Comparison of ENCODE assay signal across 8 cellular contexts in genomic region chr1:7549277-7549676, GRCh38.
DNase-seq lines count a peak whose midpoint lies in the region; ATAC-seq and TF ChIP-seq lines count a peak whose summit lies in the region.

No MANE protein-coding gene starts in this region.

- H3K27ac ChIP-seq in right cardiac atrium (ENCODE audit: low read length) (no peak overlapping the region), thyroid gland (peak overlapping the region in 2 of 3 donors; percentile 30 to 38)

- no peak overlapping the region for H3K4me3 Mint-ChIP-seq in activated CD4-positive, alpha-beta T cell treated with anti-CD3 and anti-CD28 coated beads, Interleukin-2, amount 10 ng/mL, durations not matched to agents 7 days and 5 days

- H3K9me3 Mint-ChIP-seq in activated CD4-positive, alpha-beta T cell treated with anti-CD3 and anti-CD28 coated beads, Interleukin-2, amount 10 ng/mL, durations not matched to agents 7 days and 5 days, result no peaks in the 10 kb centered on the region

- TF ChIP-seq CTCF in AG04449 (IDR thresholded peaks at IDR 0.05; ENCODE audit: insufficient read depth, low read length, missing control alignments) (no peak), thyroid gland (IDR thresholded peaks at IDR 0.05) (no peak)

- peaks cover 13% of the 10 kb centered on the region for H3K4me1 ChIP-seq in right cardiac atrium (ENCODE audit: control insufficient read depth, insufficient read depth, low read length)
- peaks cover 3 to 40% of the 10 kb centered on the region in 2 donors for H3K4me1 ChIP-seq in thyroid gland

- ATAC-seq in right cardiac atrium (peak; percentile 40 to 68), GM18907 (IDR thresholded peaks at IDR 0.05; ENCODE audit: unreplicated experiment) (no peak), GM18502 (IDR thresholded peaks at IDR 0.05; ENCODE audit: poor library complexity, unreplicated experiment) (no peak)

- H3K4me3 ChIP-seq in AG04449 (ENCODE audit: low read depth, low read length), result no peak overlapping the region
- no peak overlapping the region for H3K4me3 ChIP-seq in right cardiac atrium (ENCODE audit: low read length)
- H3K4me3 ChIP-seq in thyroid gland (replicated peaks in 1 of 3), result no peak overlapping the region

- CTCF ChIA-PET in AG04449 (lab: Yijun Ruan, JAX), result interaction anchor here (1.0 to 1.2 kb wide), 2 partner anchors 33 to 479 kb away, joined by 3 to 4 read pairs; no protein-coding TSS in a partner anchor
- CTCF ChIA-PET in activated CD4-positive, alpha-beta T cell treated with anti-CD3 and anti-CD28 coated beads, Interleukin-2, amount 10 ng/mL, durations not matched to agents 7 days and 5 days (lab: Charles Lee), result interaction anchor here (1.0 kb wide), 1 partner anchor 12 kb away, joined by 3 read pairs; no protein-coding TSS in a partner anchor

- no peaks in the 10 kb centered on the region for H3K27me3 Mint-ChIP-seq in activated CD4-positive, alpha-beta T cell treated with anti-CD3 and anti-CD28 coated beads, Interleukin-2, amount 10 ng/mL, durations not matched to agents 7 days and 5 days

- no peaks in the 10 kb centered on the region for H3K36me3 Mint-ChIP-seq in activated CD4-positive, alpha-beta T cell treated with anti-CD3 and anti-CD28 coated beads, Interleukin-2, amount 10 ng/mL, durations not matched to agents 7 days and 5 days (ENCODE audit: low read depth)

- intact Hi-C loops in right cardiac atrium (cut with DNase I), result no loop called here
- intact Hi-C loops in thyroid gland (cut with DNase I), result no loop called here

- POLR2A ChIA-PET in AG04449 (lab: Yijun Ruan, JAX), result no interaction called here
- POLR2A ChIA-PET in activated CD4-positive, alpha-beta T cell treated with anti-CD3 and anti-CD28 coated beads, Interleukin-2, amount 10 ng/mL, durations not matched to agents 7 days and 5 days (lab: Charles Lee), result no interaction called here

- TF ChIP-seq POLR2A in thyroid gland (IDR thresholded peaks at IDR 0.05), result no peak

- WGBS in right cardiac atrium, result 24% methylated on average over 6 of the region's 6 CpGs
- WGBS in thyroid gland, 2 donors, result 43 to 51% methylated on average over 6 of the region's 6 CpGs

- peaks cover 9% of the 10 kb centered on the region for H3K4me1 Mint-ChIP-seq in activated CD4-positive, alpha-beta T cell treated with anti-CD3 and anti-CD28 coated beads, Interleukin-2, amount 10 ng/mL, durations not matched to agents 7 days and 5 days

- H3K27me3 ChIP-seq in right cardiac atrium (ENCODE audit: control insufficient read depth, insufficient read depth) (no peaks in the 10 kb centered on the region), thyroid gland (no peaks in the 10 kb centered on the region)

- H3K9me3 ChIP-seq in right cardiac atrium (ENCODE audit: control insufficient read depth, low read length) (no peaks in the 10 kb centered on the region), thyroid gland (no peaks in the 10 kb centered on the region)

- peak overlapping the region; percentile 63 for H3K27ac Mint-ChIP-seq in activated CD4-positive, alpha-beta T cell treated with anti-CD3 and anti-CD28 coated beads, Interleukin-2, amount 10 ng/mL, durations not matched to agents 7 days and 5 days

- H3K36me3 ChIP-seq in thyroid gland, result no peaks in the 10 kb centered on the region

- peak; percentile 63 for DNase-seq in AG04449 (ENCODE audit: low read depth, low spot score)
- peak; percentile 27 for DNase-seq in HCEC 1CT
- DNase-seq in activated CD4-positive, alpha-beta T cell treated with anti-CD3 and anti-CD28 coated beads, Interleukin-2, amount 10 ng/mL, durations not matched to agents 7 days and 5 days, result peak; percentile 34
- no peak for DNase-seq in right cardiac atrium
- DNase-seq in thyroid gland, result no peak
- no peak for DNase-seq in NCI-H446 (lab: John Stamatoyannopoulos, UW)

Comparison
In these comparisons a context has a peak if more than half of its experiments do, and no peak if none do; other contexts are left out.
1. DNase-seq: peak in AG04449 (single experiment), HCEC 1CT (single experiment) and activated CD4-positive, alpha-beta T cell treated with anti-CD3 and anti-CD28 coated beads, Interleukin-2, amount 10 ng/mL, durations not matched to agents 7 days and 5 days (single experiment); none in right cardiac atrium (0 of 3), thyroid gland (0 of 2) and NCI-H446 (0 of 2).
2. ATAC-seq: peak in right cardiac atrium (2 of 2); none in GM18907 (single experiment) and GM18502 (single experiment).